Comparison of ENCODE assay signal across 8 cellular contexts in genomic region chr16:1964506-1965471, GRCh38. TPM values are rescaled to one million over a fixed set of nuclear protein-coding genes. Genes with fewer than 3 reads are reported as not detected.
DNase-seq lines count a peak whose midpoint lies in the region; ATAC-seq and TF ChIP-seq lines count a peak whose summit lies in the region.

TSS of gene RPS2 (minus strand) at chr16:1964826. CDS start at chr16:1964625, 201 bp downstream.

- TF ChIP-seq CTCF in GM12875 (IDR thresholded peaks at IDR 0.05; ENCODE audit: borderline replicate concordance, insufficient read depth, low read depth, low read length) = no peak
- TF ChIP-seq CTCF in cardiac muscle cell (IDR thresholded peaks at IDR 0.05; ENCODE audit: low read depth, low read length) = no peak
- TF ChIP-seq CTCF in type B pancreatic cell (conservative IDR thresholded peaks at IDR 0.05) = no peak

- H3K27me3 Mint-ChIP-seq in T-cell = no peaks in the 10 kb centered on the region
- H3K27me3 Mint-ChIP-seq in type B pancreatic cell = no peaks in the 10 kb centered on the region

- peaks cover 21% of the 10 kb centered on the region for H3K36me3 Mint-ChIP-seq in T-cell
- peaks cover 13% of the 10 kb centered on the region for H3K36me3 Mint-ChIP-seq in type B pancreatic cell

- peaks cover 12% of the 10 kb centered on the region for H3K4me1 ChIP-seq in cardiac muscle cell (ENCODE audit: low read depth)

- H3K4me1 Mint-ChIP-seq in T-cell (peaks cover 37 to 49% (median 45%) of the 10 kb centered on the region in 3 donors), type B pancreatic cell (ENCODE audit: unreplicated experiment) (peaks cover 26% of the 10 kb centered on the region)

- peak within 1 kb of the TSS; percentile 95 to 96 for H3K27ac Mint-ChIP-seq in T-cell
- H3K27ac Mint-ChIP-seq in type B pancreatic cell = peak within 1 kb of the TSS; percentile 96

- peaks cover 21% of the 10 kb centered on the region for H3K36me3 ChIP-seq in cardiac muscle cell

- 0 to 2% (median 1%) methylated on average over 95 to 101 of the region's 104 CpGs for WGBS in adipose tissue, 3 donors

- H3K9me3 Mint-ChIP-seq in T-cell = no peaks in the 10 kb centered on the region
- no peaks in the 10 kb centered on the region for H3K9me3 Mint-ChIP-seq in type B pancreatic cell

- peak within 1 kb of the TSS; percentile 30 for H3K27ac ChIP-seq in adipose tissue (ENCODE audit: low read depth, low read length)
- peak within 1 kb of the TSS; percentile 95 for H3K27ac ChIP-seq in cardiac muscle cell

- H3K4me3 Mint-ChIP-seq in T-cell (peak within 1 kb of the TSS; percentile 91 to 93 (median 91)), type B pancreatic cell (peak within 1 kb of the TSS; percentile 94)

- ATAC-seq in HG02840 (IDR thresholded peaks at IDR 0.05; ENCODE audit: low FRiP score, unreplicated experiment) (peak; percentile 79), T-cell (replicated peaks in 1 of 4) (peak; percentile 86 to 89 (median 88))

- DNase-seq in NCI-H1436 treated with DMSO at 0.1 percent for 48 hours (lab: John Stamatoyannopoulos, UW) (peak; percentile 91), T-cell (peak; percentile 93 to 100 (median 98)), cardiac muscle cell (ENCODE audit: low read depth in 1 of 2, low spot score in 1 of 2) (peak; percentile 99 to 100), pons (ENCODE audit: low spot score) (peak; percentile 98), type B pancreatic cell (ENCODE audit: extremely low spot score, unreplicated experiment) (peak; percentile 98)

- H3K27me3 ChIP-seq in cardiac muscle cell = no peaks in the 10 kb centered on the region

- no peaks in the 10 kb centered on the region for H3K9me3 ChIP-seq in cardiac muscle cell (ENCODE audit: low read depth)

- POLR2A ChIA-PET in T-cell (lab: Charles Lee) = interaction anchor here (0.5 to 1.4 kb wide), 14 partner anchors 20 to 1319 kb away, joined by 3 to 12 read pairs (median 4); partner anchors contain the start of genes ATP6V0C (in 1 of the 2), MSRB1 (in 1 of the 2), NUBP2 (in 1 of the 2) and PKD1 (in 1 of the 2)

- CTCF ChIA-PET in T-cell (lab: Charles Lee) = interaction anchor here in 1 of 2 donors (0.7 to 1.0 kb wide), 2 partner anchors 27 to 176 kb away, joined by 3 to 6 read pairs; no protein-coding TSS in a partner anchor

- H3K4me3 ChIP-seq in GM12875 (ENCODE audit: low read depth, low read length) (peak within 1 kb of the TSS; percentile 95), cardiac muscle cell (peak within 1 kb of the TSS; percentile 93)

RNA-seq across cellular contexts. Expression of gene RPS2, which starts in this region (rescaled TPM):
- 1,000 to 10,000 TPM; 3,208 to 3,662 (median 3,410) TPM for total RNA-seq in T-cell
- 1,000 to 10,000 TPM; 3,105 to 3,328 (median 3,324) TPM for polyA plus RNA-seq in adipose tissue
- total RNA-seq in cardiac muscle cell = 2,958 and 3,550 TPM in 2 replicates
- polyA plus RNA-seq in cardiac muscle cell = 2,155 and 2,484 TPM in 2 replicates
- 3,017 and 3,035 TPM in 2 replicates for total RNA-seq in type B pancreatic cell (ENCODE audit: low replicate concordance)

Comparison
In these comparisons a context has a peak if more than half of its experiments do, and no peak if none do; other contexts are left out.
1. Peak in every context shown above with its lines: DNase-seq, ATAC-seq, H3K4me3 ChIP-seq and H3K27ac ChIP-seq.